ENCODE assay signal across 1 cellular context in genomic region chr9:106797299-106797698, GRCh38.
TF ChIP-seq lines count a peak whose summit lies in the region.

No MANE protein-coding gene starts in this region.

TF ChIP-seq in IMR-90, 13 proteins besides CTCF, POLR2A, EP300 and RAD21:
- TF ChIP-seq FOS (IDR thresholded peaks at IDR 0.05; ENCODE audit: low read depth, low read length) (no peak), RCOR1 (IDR thresholded peaks at IDR 0.05; ENCODE audit: insufficient replicate concordance, low read length) (no peak), RFX5 (IDR thresholded peaks at IDR 0.05; ENCODE audit: low read depth, low read length) (no peak), MAZ (IDR thresholded peaks at IDR 0.05; ENCODE audit: borderline replicate concordance, low read depth, low read length) (no peak), NFE2L2 (IDR thresholded peaks at IDR 0.05; ENCODE audit: low read depth, low read length) (no peak)
TF ChIP-seq in IMR-90: peak in this region for 0.
